ENCODE assay signal across 1 cellular context in the genomic region with DNA sequence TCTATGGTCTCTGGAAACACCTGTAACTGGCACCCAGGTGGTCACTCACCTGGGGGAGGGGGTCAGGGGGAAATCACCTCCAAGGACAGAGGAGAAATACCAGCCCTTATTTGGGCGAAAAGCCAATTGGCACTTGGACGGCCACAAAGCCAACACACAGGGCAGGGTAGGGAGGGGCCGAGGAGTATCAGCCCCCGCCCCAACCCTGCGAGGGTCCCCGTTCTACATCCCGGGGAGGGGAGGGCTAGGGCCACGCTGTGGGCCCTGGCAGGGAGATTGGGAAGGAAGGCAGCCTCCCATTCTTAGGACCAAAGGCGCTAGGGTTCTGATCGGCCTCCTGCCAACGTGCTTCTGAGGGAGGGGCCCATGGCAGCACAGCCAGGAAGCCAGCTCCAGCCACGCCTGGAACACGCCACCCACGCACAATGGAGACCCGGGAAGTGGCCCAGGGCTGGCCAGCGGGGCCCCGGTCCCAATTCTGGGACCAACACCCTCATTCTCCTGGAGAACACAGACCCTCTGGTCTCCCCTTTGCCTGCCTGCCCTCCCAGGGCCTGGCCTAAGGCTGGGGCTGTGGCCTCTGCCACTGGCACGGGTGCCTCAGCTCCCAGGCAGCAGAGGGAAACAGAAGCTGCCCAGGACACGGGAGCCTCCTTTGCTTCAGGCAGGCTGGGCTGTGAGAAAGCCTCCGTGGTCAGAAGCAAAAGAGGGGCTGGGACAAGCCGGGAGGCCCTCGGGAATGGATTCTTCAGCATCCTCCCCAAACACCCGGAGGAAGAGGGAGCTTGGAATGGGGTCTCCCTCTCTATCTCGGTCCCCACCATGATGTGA.
TF ChIP-seq lines count a peak whose summit lies in the region.

No MANE protein-coding gene starts in this region.

TF ChIP-seq in IMR-90, 13 proteins besides CTCF, POLR2A, EP300 and RAD21 (continued from another document):
- no peak for TF ChIP-seq CHD1 (IDR thresholded peaks at IDR 0.05; ENCODE audit: low read depth, low read length)
